In the genomic region with DNA sequence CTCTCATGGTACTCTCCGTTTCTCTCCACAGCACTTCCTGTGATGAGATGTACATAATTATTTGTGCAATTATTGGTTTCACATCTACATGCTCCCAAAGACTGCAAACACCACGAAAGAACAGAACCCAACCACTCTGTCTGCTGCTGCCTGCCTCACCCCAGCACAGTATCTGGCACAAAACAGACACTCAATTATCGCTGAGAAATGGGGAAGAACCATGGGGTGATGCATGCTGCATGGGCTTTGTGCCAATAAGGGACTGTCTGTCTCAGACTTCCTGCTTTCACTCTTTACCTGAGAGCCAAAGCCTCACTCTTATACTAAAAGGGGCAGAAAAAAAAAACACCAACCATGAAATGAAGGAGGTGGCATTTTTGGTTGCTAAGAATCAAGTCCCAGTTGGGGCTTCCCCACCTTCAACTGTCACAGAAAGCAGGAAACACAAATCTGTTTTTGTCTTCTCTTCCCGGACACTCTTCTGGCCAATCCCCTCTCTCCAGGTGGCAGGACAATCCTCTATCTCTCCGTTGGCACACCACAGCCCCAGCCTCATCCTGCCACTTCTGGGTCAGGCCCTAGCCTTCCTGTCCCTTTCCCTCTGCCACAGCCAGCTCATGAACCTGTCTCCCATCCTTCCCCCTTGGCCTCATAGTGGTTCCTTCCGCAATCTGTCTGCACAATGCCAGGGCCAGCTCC, we compare ENCODE assay signal across 9 cellular contexts.
DNase-seq lines count a peak whose midpoint lies in the region; ATAC-seq, FAIRE-seq and TF ChIP-seq lines count a peak whose summit lies in the region.
"Had no signal": no experiment of that assay in that cellular context is flagged by ENCODE, and none has a peak within 500 bp of the region (broad histone marks: within the 10 kb centered on the region; RNA-seq: fewer than 3 reads in every experiment).

No MANE protein-coding gene starts in this region.

- in situ Hi-C loops in mammary epithelial cell (cut with MboI; ENCODE audit: low sequenced_read_pairs in 2 of 2) = no loop called here

- no TSS peak for BruUV-seq in mammary epithelial cell (replicated peaks; lab: Mats Ljungman, UMichigan)

- H3K4me2 ChIP-seq in mammary epithelial cell (ENCODE audit: insufficient read depth, low read depth, low read length) = no peak overlapping the region

- dilution Hi-C loops in mammary epithelial cell (cut with HindIII; ENCODE audit: low sequenced_read_pairs) = no loop called here

- no peaks in the 10 kb centered on the region for H3K9me3 ChIP-seq in mammary epithelial cell (replicated peaks; ENCODE audit: insufficient read depth, low read length)

- H4K20me1 ChIP-seq in mammary epithelial cell (ENCODE audit: insufficient read depth, low read length) = no peaks in the 10 kb centered on the region

- H3K9ac ChIP-seq in mammary epithelial cell (ENCODE audit: insufficient read depth, low read length) = no peak overlapping the region

- no peak overlapping the region for H3K27ac ChIP-seq in mammary epithelial cell (ENCODE audit: insufficient read depth, low read depth, low read length)

- WGBS in mammary epithelial cell (ENCODE audit: low coverage, missing lambda C conversion rate) = 62% methylated on average over 6 of the region's 6 CpGs

- H3K36me3 ChIP-seq in mammary epithelial cell (ENCODE audit: insufficient read depth, low read length) = no peaks in the 10 kb centered on the region

- intact Hi-C loops in mammary epithelial cell (cut with micrococcal nuclease) = loop anchor here (10.0 kb wide), 1 partner anchor 81 kb away; a partner anchor contains a TSS

- no peak for FAIRE-seq in D721Med (lab: Jason Lieb, UNC)
- no peak for FAIRE-seq in urothelium cell line (lab: Jason Lieb, UNC)
- FAIRE-seq: colon had no signal

- ATAC-seq in HG03378 (IDR thresholded peaks at IDR 0.05; ENCODE audit: unreplicated experiment) = peak; percentile 90

- no peak overlapping the region for H3K4me3 ChIP-seq in mammary epithelial cell (replicated peaks in 1 of 3; ENCODE audit: insufficient read depth in 1 of 3, low read depth in 2 of 3, low read length in 3 of 3)

- no peak for TF ChIP-seq CTCF in mammary epithelial cell (conservative IDR thresholded peaks at IDR 0.05 in 1 of 2, IDR thresholded peaks at IDR 0.05 in 1 of 2; ENCODE audit: extremely low read depth in 1 of 2, insufficient read depth in 1 of 2, low read depth in 1 of 2, low read length in 2 of 2)
- TF ChIP-seq CTCF in D721Med (IDR thresholded peaks at IDR 0.05; ENCODE audit: insufficient read depth, missing control alignments) = no peak

- CTCF ChIA-PET in mammary epithelial cell (lab: Charles Lee; ENCODE audit: low non-redundant PET) = no interaction called here

- peaks cover 9% of the 10 kb centered on the region for H3K4me1 ChIP-seq in mammary epithelial cell (ENCODE audit: insufficient read depth, low read length)

- H3K27me3 ChIP-seq in mammary epithelial cell (ENCODE audit: insufficient read depth, low read length) = peaks cover 40% of the 10 kb centered on the region

- H2AFZ ChIP-seq in mammary epithelial cell (ENCODE audit: low read depth, low read length) = no peak overlapping the region

- no peaks in the 10 kb centered on the region for H3K79me2 ChIP-seq in mammary epithelial cell (ENCODE audit: insufficient read depth, low read length)

- DNase-seq in NCI-H2196 (lab: John Stamatoyannopoulos, UW; ENCODE audit: unreplicated experiment) (peak; percentile 34), NCI-H2196 treated with DMSO at 0.1 percent for 48 hours (lab: John Stamatoyannopoulos, UW; ENCODE audit: unreplicated experiment) (no peak), T-helper 9 cell (peak; percentile 53), mammary epithelial cell (peak; percentile 46), D721Med (ENCODE audit: insufficient read length, low spot score) (no peak), urothelium cell line (ENCODE audit: low spot score) (no peak)
- DNase-seq in stimulated activated CD4-positive, alpha-beta T cell treated with anti-CD3 and anti-CD28 coated beads, Interleukin-12 subunit alpha, Interleukin-12 subunit beta, amount 100 ng/mL, for 48 hours (ENCODE audit: low read depth in 2 of 3, low spot score in 1 of 3) = peak; percentile 59 to 69 (median 66)

Comparison
In these comparisons a context has a peak if more than half of its experiments do, and no peak if none do; other contexts are left out.
1. DNase-seq: peak in NCI-H2196 (single experiment), T-helper 9 cell (single experiment), mammary epithelial cell (single experiment) and stimulated activated CD4-positive, alpha-beta T cell treated with anti-CD3 and anti-CD28 coated beads, Interleukin-12 subunit alpha, Interleukin-12 subunit beta, amount 100 ng/mL, for 48 hours (3 of 3); none in NCI-H2196 treated with DMSO at 0.1 percent for 48 hours (single experiment), D721Med (single experiment) and urothelium cell line (single experiment).